ENCODE assay signal across 8 cellular contexts in the genomic region with DNA sequence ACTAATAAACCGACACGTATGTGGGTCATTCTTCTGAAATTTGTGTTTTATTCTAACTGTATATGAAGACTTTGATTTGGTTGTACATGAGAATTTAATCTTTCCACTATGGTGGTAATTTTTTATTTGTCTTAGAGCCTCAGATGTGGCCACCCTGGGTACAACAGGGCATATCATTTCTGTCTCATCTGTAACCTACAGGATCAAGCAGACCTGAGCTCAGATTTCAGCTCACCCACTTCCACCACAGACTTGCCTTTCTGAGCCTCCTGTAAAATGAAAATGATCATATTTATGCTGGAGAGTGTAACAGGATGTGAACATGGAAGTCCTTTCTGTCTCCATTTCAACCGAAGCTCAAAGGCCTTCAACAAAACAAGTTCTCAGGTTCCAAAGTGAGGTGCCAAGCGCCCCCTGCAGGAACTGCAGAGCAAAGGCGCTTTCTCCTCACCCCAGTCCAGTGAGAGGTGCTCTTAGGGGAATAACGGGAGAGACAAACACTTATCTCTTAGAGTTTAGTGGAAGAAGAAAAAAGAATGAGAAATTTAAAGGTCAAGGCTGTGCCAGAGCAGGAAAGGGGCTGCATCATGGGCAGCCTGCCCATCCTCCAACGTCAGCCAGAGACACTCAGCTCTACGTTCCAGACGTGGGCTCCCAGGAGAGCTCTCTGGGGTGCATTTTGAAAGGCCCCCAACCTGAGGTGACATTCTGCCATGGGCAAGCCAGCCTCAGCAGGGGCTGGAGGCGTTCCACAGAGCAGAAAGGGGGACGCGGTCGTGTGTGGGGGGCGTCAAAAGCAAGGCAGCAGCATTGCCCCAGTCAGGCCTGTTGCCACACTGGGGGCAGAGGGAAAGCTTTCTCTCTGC. TPM values are rescaled to one million over a fixed set of nuclear protein-coding genes. Genes with fewer than 3 reads are reported as not detected.
DNase-seq lines count a peak whose midpoint lies in the region; ATAC-seq and TF ChIP-seq lines count a peak whose summit lies in the region.

No MANE protein-coding gene starts in this region.

- no peaks in the 10 kb centered on the region for H3K27me3 ChIP-seq in neutrophil

- ATAC-seq in esophagus mucosa: peak; percentile 77
- no peak for ATAC-seq in HG03280 (IDR thresholded peaks at IDR 0.05; ENCODE audit: unreplicated experiment)
- ATAC-seq in GM21528 (IDR thresholded peaks at IDR 0.05; ENCODE audit: low FRiP score, unreplicated experiment): no peak

- CTCF ChIA-PET in HEK293 (lab: Yijun Ruan, JAX): interaction anchor here (0.5 to 3.9 kb wide), 68 partner anchors 9 to 1283 kb away, joined by 3 to 50 read pairs (median 4); partner anchors contain the start of gene MTRES1

- H3K36me3 ChIP-seq in HEK293 (ENCODE audit: control insufficient read depth in 2 of 2, insufficient read depth in 1 of 2, low read length in 2 of 2): no peaks in the 10 kb centered on the region
- no peaks in the 10 kb centered on the region for H3K36me3 ChIP-seq in neutrophil

- H3K4me1 ChIP-seq in HEK293 (ENCODE audit: control insufficient read depth, insufficient read depth, low read length) (no peaks in the 10 kb centered on the region), neutrophil (ENCODE audit: control insufficient read depth in 1 of 2, insufficient read depth in 1 of 2, low read depth in 1 of 2, low read length in 1 of 2) (no peaks in the 10 kb centered on the region)

- no peak overlapping the region for H3K4me3 ChIP-seq in HEK293 (ENCODE audit: low read depth, low read length)
- no peak overlapping the region for H3K4me3 ChIP-seq in neutrophil (ENCODE audit: low read depth in 1 of 2, low read length in 1 of 2)

- TF ChIP-seq CTCF in HEK293 (tag by site-specific recombination; IDR thresholded peaks at IDR 0.05): peak; percentile 41; the same call in 1 of the 2 replicates
- peak; percentile 79 for TF ChIP-seq CTCF in neutrophil (IDR thresholded peaks at IDR 0.05)

- H3K9me3 ChIP-seq in HEK293 (ENCODE audit: control insufficient read depth, insufficient read depth, low read depth, low read length) (no peaks in the 10 kb centered on the region), neutrophil (no peaks in the 10 kb centered on the region)

- POLR2A ChIA-PET in HEK293 (lab: Yijun Ruan, JAX): interaction anchor here (1.2 kb wide), 1 partner anchor 116 kb away, joined by 4 read pairs; no protein-coding TSS in a partner anchor

- H3K27ac ChIP-seq in HEK293 (ENCODE audit: extremely low read depth, low read depth, low read length) (no peak overlapping the region), neutrophil (no peak overlapping the region)

- peak; percentile 85 for DNase-seq in DMS 273 (lab: John Stamatoyannopoulos, UW; ENCODE audit: unreplicated experiment)
- DNase-seq in NCI-H446 treated with DMSO at 0.1 percent for 48 hours (lab: John Stamatoyannopoulos, UW): peak; percentile 11
- peak; percentile 21 to 28 for DNase-seq in activated CD4-positive, alpha-beta T cell treated with anti-CD3 and anti-CD28 coated beads, Interleukin-2, amount 50 U/mL, for 4 hours

TF ChIP-seq in HEK293, 187 proteins besides CTCF, POLR2A, EP300 and RAD21:
- no peak for TF ChIP-seq ZNF670 (tag by site-specific recombination; IDR thresholded peaks at IDR 0.05; ENCODE audit: low read depth)
- TF ChIP-seq ZSCAN16 (tag by site-specific recombination; IDR thresholded peaks at IDR 0.05): no peak
- no peak for TF ChIP-seq YY2 (tag by site-specific recombination; IDR thresholded peaks at IDR 0.05)
- no peak for TF ChIP-seq ZNF366 (tag by site-specific recombination; conservative IDR thresholded peaks at IDR 0.05)
- no peak for TF ChIP-seq ZSCAN23 (tag by site-specific recombination; IDR thresholded peaks at IDR 0.05)
- no peak for TF ChIP-seq ZNF292 (tag by site-specific recombination; IDR thresholded peaks at IDR 0.05; ENCODE audit: borderline replicate concordance, low read depth)
- TF ChIP-seq OVOL3 (tag by site-specific recombination; IDR thresholded peaks at IDR 0.05): no peak
- TF ChIP-seq ZNF239 (tag by site-specific recombination; IDR thresholded peaks at IDR 0.05): no peak
- TF ChIP-seq ZNF2 (tag by site-specific recombination; IDR thresholded peaks at IDR 0.05): peak; percentile 90
- no peak for TF ChIP-seq ZNF114 (tag by site-specific recombination; IDR thresholded peaks at IDR 0.05)
- no peak for TF ChIP-seq TRIM28 (IDR thresholded peaks at IDR 0.05; ENCODE audit: borderline replicate concordance, low read length)
- TF ChIP-seq ZFP69B (tag by site-specific recombination; IDR thresholded peaks at IDR 0.05): no peak
- no peak for TF ChIP-seq ZSCAN5A (tag by site-specific recombination; IDR thresholded peaks at IDR 0.05)
- no peak for TF ChIP-seq ZNF596 (tag by site-specific recombination; IDR thresholded peaks at IDR 0.05)
- TF ChIP-seq PRDM1 (tag by site-specific recombination; IDR thresholded peaks at IDR 0.05): 0 out of 2 replicates have a peak, but pooled peaks have one; percentile 9
- peak; percentile 67 for TF ChIP-seq ZNF654 (tag by site-specific recombination; IDR thresholded peaks at IDR 0.05; ENCODE audit: low read depth)
- TF ChIP-seq ZNF621 (tag by site-specific recombination; IDR thresholded peaks at IDR 0.05): no peak
- TF ChIP-seq ZFP3 (tag by site-specific recombination; IDR thresholded peaks at IDR 0.05; ENCODE audit: low read depth): no peak
- TF ChIP-seq ZBTB8A (tag by site-specific recombination; IDR thresholded peaks at IDR 0.05): no peak
- no peak for TF ChIP-seq ZNF16 (tag by site-specific recombination; IDR thresholded peaks at IDR 0.05; ENCODE audit: low read depth)

RNA-seq across cellular contexts. Expression of gene CD24, which starts 23.1 kb away (rescaled TPM):
- 1,371 TPM for total RNA-seq in esophagus mucosa

RNA-seq across cellular contexts. Expression of gene MTRES1, which starts 30.4 kb away (rescaled TPM):
- 9.7 TPM for total RNA-seq in esophagus mucosa

Comparison
In these comparisons a context has a peak if more than half of its experiments do, and no peak if none do; other contexts are left out.
1. DNase-seq: peak in every context shown above with its lines; median percentile 85 in DMS 273; 24 in activated CD4-positive, alpha-beta T cell treated with anti-CD3 and anti-CD28 coated beads, Interleukin-2, amount 50 U/mL, for 4 hours; 11 in NCI-H446 treated with DMSO at 0.1 percent for 48 hours.